ENCODE assay signal across 1 cellular context in genomic region chr12:45730116-45730841, GRCh38.
TF ChIP-seq lines count a peak whose summit lies in the region.

No MANE protein-coding gene starts in this region.

TF ChIP-seq in HepG2, 621 proteins besides CTCF, POLR2A, EP300 and RAD21 (continued from another document and continues in another):
- TF ChIP-seq ARID3A (IDR thresholded peaks at IDR 0.05; ENCODE audit: low read depth, low read length) (0 out of 2 replicates have a peak, but pooled peaks have one; percentile 3), MAFK (conservative IDR thresholded peaks at IDR 0.05 in 1 of 2, IDR thresholded peaks at IDR 0.05 in 1 of 2; ENCODE audit: low read length in 2 of 2) (no peak), GTF3A (CRISPR knock-in tag; conservative IDR thresholded peaks at IDR 0.05) (no peak), JUNB (CRISPR knock-in tag; IDR thresholded peaks at IDR 0.05; ENCODE audit: borderline replicate concordance) (no peak), SP2 (CRISPR knock-in tag; IDR thresholded peaks at IDR 0.05) (no peak), ZNF441 (CRISPR knock-in tag; IDR thresholded peaks at IDR 0.05; ENCODE audit: borderline replicate concordance) (peak; percentile 46; the same call in 1 of the 2 replicates), PCBP1 (IDR thresholded peaks at IDR 0.05; ENCODE audit: borderline replicate concordance, low read depth, low read length) (no peak), PITX1 (CRISPR knock-in tag; IDR thresholded peaks at IDR 0.05) (no peak), EED (CRISPR knock-in tag; IDR thresholded peaks at IDR 0.05) (no peak), TEAD2 (CRISPR knock-in tag; IDR thresholded peaks at IDR 0.05) (no peak), MAFF (IDR thresholded peaks at IDR 0.05; ENCODE audit: low read depth, low read length) (no peak), ZNF256 (CRISPR knock-in tag; conservative IDR thresholded peaks at IDR 0.05) (no peak), ARNT2 (CRISPR knock-in tag; IDR thresholded peaks at IDR 0.05; ENCODE audit: low read depth) (no peak), MTF1 (CRISPR knock-in tag; IDR thresholded peaks at IDR 0.05) (no peak), ZNF407 (CRISPR knock-in tag; IDR thresholded peaks at IDR 0.05; ENCODE audit: not compliant biosample characterization) (no peak), ZNF232 (CRISPR knock-in tag; IDR thresholded peaks at IDR 0.05; ENCODE audit: borderline replicate concordance) (0 out of 2 replicates have a peak, but pooled peaks have one; percentile 39), ZNF547 (CRISPR knock-in tag; IDR thresholded peaks at IDR 0.05) (no peak), ESRRA (CRISPR knock-in tag; IDR thresholded peaks at IDR 0.05; ENCODE audit: low read depth) (no peak), KLF16 (CRISPR knock-in tag; IDR thresholded peaks at IDR 0.05) (peak in 1 of 2 experiments; percentile 23; a peak in 1 of 4 replicates), SYNCRIP (IDR thresholded peaks at IDR 0.05; ENCODE audit: insufficient read depth, low read depth, low read length) (no peak), TOE1 (CRISPR knock-in tag; IDR thresholded peaks at IDR 0.05) (no peak), GATAD2A (CRISPR knock-in tag; IDR thresholded peaks at IDR 0.05) (no peak), PLSCR1 (CRISPR knock-in tag; IDR thresholded peaks at IDR 0.05; ENCODE audit: borderline replicate concordance) (no peak), ZBTB37 (CRISPR knock-in tag; IDR thresholded peaks at IDR 0.05) (no peak), ZNF883 (CRISPR knock-in tag; IDR thresholded peaks at IDR 0.05; ENCODE audit: not compliant biosample characterization) (no peak), NFYC (CRISPR knock-in tag; IDR thresholded peaks at IDR 0.05) (no peak), ZMYM4 (CRISPR knock-in tag; IDR thresholded peaks at IDR 0.05) (no peak), GPBP1L1 (CRISPR knock-in tag; IDR thresholded peaks at IDR 0.05) (no peak), ZNF616 (CRISPR knock-in tag; IDR thresholded peaks at IDR 0.05; ENCODE audit: low read depth) (no peak), TAF15 (IDR thresholded peaks at IDR 0.05; ENCODE audit: low read depth, low read length, poor library complexity, severe bottlenecking) (no peak), ZFP37 (CRISPR knock-in tag; IDR thresholded peaks at IDR 0.05; ENCODE audit: borderline replicate concordance) (no peak), HNRNPL (IDR thresholded peaks at IDR 0.05; ENCODE audit: low read depth, low read length) (no peak), ZBTB1 (CRISPR knock-in tag; IDR thresholded peaks at IDR 0.05; ENCODE audit: borderline replicate concordance) (no peak), SP4 (CRISPR knock-in tag; IDR thresholded peaks at IDR 0.05) (no peak), UBTF (CRISPR knock-in tag; IDR thresholded peaks at IDR 0.05) (peak; percentile 61), ZNF276 (CRISPR knock-in tag; IDR thresholded peaks at IDR 0.05; ENCODE audit: low read depth) (no peak), SMARCC2 (IDR thresholded peaks at IDR 0.05) (no peak), SMC3 (IDR thresholded peaks at IDR 0.05; ENCODE audit: low read length) (no peak), TAF1 (CRISPR knock-in tag; IDR thresholded peaks at IDR 0.05) (peak; percentile 57; the same call in 1 of the 2 replicates), TMF1 (CRISPR knock-in tag; IDR thresholded peaks at IDR 0.05; ENCODE audit: low read depth) (no peak), ZFYVE20 (CRISPR knock-in tag; IDR thresholded peaks at IDR 0.05; ENCODE audit: borderline replicate concordance, low read depth) (no peak), REPIN1 (CRISPR knock-in tag; IDR thresholded peaks at IDR 0.05; ENCODE audit: borderline replicate concordance, low read depth) (no peak), LBX2 (CRISPR knock-in tag; IDR thresholded peaks at IDR 0.05; ENCODE audit: borderline replicate concordance) (no peak), ZNF580 (CRISPR knock-in tag; IDR thresholded peaks at IDR 0.05; ENCODE audit: borderline replicate concordance, low read depth) (no peak), ZNF614 (CRISPR knock-in tag; IDR thresholded peaks at IDR 0.05; ENCODE audit: borderline replicate concordance) (no peak), CHD4 (IDR thresholded peaks at IDR 0.05; ENCODE audit: borderline replicate concordance, low read length) (no peak)
